Comparison of ENCODE assay signal across 1 cellular context in genomic region chr13:46168341-46168740, GRCh38.
TF ChIP-seq lines count a peak whose summit lies in the region.

No MANE protein-coding gene starts in this region.

TF ChIP-seq in GM23338, 12 proteins besides CTCF, POLR2A, EP300 and RAD21 (continued from another document):
- TF ChIP-seq, protein P1, sequence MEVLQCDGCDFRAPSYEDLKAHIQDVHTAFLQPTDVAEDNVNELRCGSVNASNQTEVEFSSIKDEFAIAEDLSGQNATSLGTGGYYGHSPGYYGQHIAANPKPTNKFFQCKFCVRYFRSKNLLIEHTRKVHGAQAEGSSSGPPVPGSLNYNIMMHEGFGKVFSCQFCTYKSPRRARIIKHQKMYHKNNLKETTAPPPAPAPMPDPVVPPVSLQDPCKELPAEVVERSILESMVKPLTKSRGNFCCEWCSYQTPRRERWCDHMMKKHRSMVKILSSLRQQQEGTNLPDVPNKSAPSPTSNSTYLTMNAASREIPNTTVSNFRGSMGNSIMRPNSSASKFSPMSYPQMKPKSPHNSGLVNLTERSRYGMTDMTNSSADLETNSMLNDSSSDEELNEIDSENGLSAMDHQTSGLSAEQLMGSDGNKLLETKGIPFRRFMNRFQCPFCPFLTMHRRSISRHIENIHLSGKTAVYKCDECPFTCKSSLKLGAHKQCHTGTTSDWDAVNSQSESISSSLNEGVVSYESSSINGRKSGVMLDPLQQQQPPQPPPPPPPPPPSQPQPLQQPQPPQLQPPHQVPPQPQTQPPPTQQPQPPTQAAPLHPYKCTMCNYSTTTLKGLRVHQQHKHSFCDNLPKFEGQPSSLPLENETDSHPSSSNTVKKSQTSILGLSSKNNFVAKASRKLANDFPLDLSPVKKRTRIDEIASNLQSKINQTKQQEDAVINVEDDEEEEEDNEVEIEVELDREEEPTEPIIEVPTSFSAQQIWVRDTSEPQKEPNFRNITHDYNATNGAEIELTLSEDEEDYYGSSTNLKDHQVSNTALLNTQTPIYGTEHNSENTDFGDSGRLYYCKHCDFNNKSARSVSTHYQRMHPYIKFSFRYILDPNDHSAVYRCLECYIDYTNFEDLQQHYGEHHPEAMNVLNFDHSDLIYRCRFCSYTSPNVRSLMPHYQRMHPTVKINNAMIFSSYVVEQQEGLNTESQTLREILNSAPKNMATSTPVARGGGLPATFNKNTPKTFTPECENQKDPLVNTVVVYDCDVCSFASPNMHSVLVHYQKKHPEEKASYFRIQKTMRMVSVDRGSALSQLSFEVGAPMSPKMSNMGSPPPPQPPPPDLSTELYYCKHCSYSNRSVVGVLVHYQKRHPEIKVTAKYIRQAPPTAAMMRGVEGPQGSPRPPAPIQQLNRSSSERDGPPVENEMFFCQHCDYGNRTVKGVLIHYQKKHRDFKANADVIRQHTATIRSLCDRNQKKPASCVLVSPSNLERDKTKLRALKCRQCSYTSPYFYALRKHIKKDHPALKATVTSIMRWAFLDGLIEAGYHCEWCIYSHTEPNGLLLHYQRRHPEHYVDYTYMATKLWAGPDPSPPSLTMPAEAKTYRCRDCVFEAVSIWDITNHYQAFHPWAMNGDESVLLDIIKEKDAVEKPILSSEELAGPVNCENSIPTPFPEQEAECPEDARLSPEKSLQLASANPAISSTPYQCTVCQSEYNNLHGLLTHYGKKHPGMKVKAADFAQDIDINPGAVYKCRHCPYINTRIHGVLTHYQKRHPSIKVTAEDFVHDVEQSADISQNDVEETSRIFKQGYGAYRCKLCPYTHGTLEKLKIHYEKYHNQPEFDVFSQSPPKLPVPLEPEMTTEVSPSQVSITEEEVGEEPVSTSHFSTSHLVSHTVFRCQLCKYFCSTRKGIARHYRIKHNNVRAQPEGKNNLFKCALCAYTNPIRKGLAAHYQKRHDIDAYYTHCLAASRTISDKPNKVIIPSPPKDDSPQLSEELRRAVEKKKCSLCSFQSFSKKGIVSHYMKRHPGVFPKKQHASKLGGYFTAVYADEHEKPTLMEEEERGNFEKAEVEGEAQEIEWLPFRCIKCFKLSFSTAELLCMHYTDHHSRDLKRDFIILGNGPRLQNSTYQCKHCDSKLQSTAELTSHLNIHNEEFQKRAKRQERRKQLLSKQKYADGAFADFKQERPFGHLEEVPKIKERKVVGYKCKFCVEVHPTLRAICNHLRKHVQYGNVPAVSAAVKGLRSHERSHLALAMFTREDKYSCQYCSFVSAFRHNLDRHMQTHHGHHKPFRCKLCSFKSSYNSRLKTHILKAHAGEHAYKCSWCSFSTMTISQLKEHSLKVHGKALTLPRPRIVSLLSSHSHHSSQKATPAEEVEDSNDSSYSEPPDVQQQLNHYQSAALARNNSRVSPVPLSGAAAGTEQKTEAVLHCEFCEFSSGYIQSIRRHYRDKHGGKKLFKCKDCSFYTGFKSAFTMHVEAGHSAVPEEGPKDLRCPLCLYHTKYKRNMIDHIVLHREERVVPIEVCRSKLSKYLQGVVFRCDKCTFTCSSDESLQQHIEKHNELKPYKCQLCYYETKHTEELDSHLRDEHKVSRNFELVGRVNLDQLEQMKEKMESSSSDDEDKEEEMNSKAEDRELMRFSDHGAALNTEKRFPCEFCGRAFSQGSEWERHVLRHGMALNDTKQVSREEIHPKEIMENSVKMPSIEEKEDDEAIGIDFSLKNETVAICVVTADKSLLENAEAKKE (CRISPR knock-in tag; IDR thresholded peaks at IDR 0.05) = no peak
- TF ChIP-seq POLR2AphosphoS5 (IDR thresholded peaks at IDR 0.05; ENCODE audit: low read depth) (no peak), CREB1 (CRISPR knock-in tag; IDR thresholded peaks at IDR 0.05; ENCODE audit: low read depth) (no peak), EZH2phosphoT487 (IDR thresholded peaks at IDR 0.05; ENCODE audit: unreplicated experiment) (no peak), STAT1 (IDR thresholded peaks at IDR 0.05; ENCODE audit: unreplicated experiment) (no peak), ZNF114 (CRISPR knock-in tag; IDR thresholded peaks at IDR 0.05) (no peak)
